ENCODE assay signal across 10 cellular contexts in the genomic region with DNA sequence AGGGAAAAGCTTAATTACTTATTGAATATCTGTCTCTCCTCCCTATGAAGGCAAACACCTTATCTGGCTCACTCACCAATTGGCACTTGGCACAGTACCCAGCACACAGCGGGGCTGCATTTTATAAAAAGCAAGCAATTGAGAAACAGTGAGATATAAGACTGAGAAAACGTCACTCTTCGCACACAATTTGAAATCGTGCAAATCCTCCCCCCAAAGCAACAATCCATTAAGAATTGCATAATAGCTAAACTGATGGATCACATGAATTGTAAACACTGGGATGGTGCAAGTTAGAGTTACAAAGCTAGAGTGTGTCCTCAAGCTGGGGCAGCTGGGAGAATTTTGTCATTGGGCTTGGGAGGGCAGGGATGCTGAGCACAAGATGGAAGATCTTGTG.
"Had no signal": no experiment of that assay in that cellular context is flagged by ENCODE, and none has a peak within 500 bp of the region (broad histone marks: within the 10 kb centered on the region; RNA-seq: fewer than 3 reads in every experiment).

No MANE protein-coding gene starts in this region.

- H3K9me3 ChIP-seq: neutrophil had no signal

- H3K27me3 ChIP-seq: neutrophil had no signal

- ATAC-seq: esophagus mucosa; left ventricle myocardium superior; natural killer cell; stimulated activated effector memory CD8-positive, alpha-beta T cell treated with anti-CD3 and anti-CD28 coated beads, Interleukin-12 subunit alpha, Interleukin-12 subunit beta, amount 100 ng/mL, for 72 hours had no signal

- H3K36me3 ChIP-seq: neutrophil, WERI-Rb-1 had no signal

- H3K27ac ChIP-seq: neutrophil, WERI-Rb-1 had no signal

- DNase-seq: activated CD4-positive, alpha-beta T cell treated with anti-CD3 and anti-CD28 coated beads, Interleukin-2, amount 50 U/mL, for 48 hours; activated naive CD4-positive, alpha-beta T cell treated with anti-CD3 and anti-CD28 coated beads, Interleukin-2, amount 10 ng/mL, durations not matched to agents 7 days and 5 days; hippocampal formation; left ventricle myocardium superior; mesendoderm; natural killer cell; WERI-Rb-1 had no signal
